ENCODE assay signal across 26 cellular contexts in the genomic region with DNA sequence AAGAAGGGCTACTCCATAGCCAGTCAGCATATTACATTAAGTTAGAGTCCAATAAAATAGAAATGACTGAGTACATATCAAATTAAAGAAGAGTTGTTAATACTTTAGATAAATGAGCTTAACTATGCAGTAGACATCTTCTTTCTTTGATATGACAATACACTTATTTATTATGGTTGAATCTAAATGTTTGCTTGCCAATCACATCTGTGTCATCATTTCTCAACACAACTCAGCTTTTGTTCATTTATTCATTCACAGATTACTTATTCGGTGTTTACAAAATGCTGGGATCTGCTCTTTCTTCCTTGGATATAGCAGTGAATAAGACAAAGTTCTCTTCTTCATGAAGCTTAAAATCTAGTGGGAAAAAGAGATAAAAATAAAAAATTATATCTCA.
"Had no signal": no experiment of that assay in that cellular context is flagged by ENCODE, and none has a peak within 500 bp of the region (broad histone marks: within the 10 kb centered on the region; RNA-seq: fewer than 3 reads in every experiment).

No MANE protein-coding gene starts in this region.

- H3K4me3 Mint-ChIP-seq: endodermal cell; naive thymus-derived CD4-positive, alpha-beta T cell; nephron; neural progenitor cell; stimulated activated effector memory CD8-positive, alpha-beta T cell treated with anti-CD3 and anti-CD28 coated beads, Interleukin-12 subunit alpha, Interleukin-12 subunit beta, amount 100 ng/mL, for 72 hours; type B pancreatic cell had no signal

- H3K27ac ChIP-seq: epithelial cell of prostate, neural progenitor cell, parathyroid adenoma, prostate gland, sigmoid colon, stomach, testis, tibial artery had no signal

- FAIRE-seq: colon, keratinocyte had no signal

- H3K36me3 Mint-ChIP-seq: naive thymus-derived CD4-positive, alpha-beta T cell; neural progenitor cell; stimulated activated effector memory CD8-positive, alpha-beta T cell treated with anti-CD3 and anti-CD28 coated beads, Interleukin-12 subunit alpha, Interleukin-12 subunit beta, amount 100 ng/mL, for 72 hours; type B pancreatic cell had no signal

- H3K27ac Mint-ChIP-seq: endodermal cell; naive thymus-derived CD4-positive, alpha-beta T cell; nephron; neural progenitor cell; stimulated activated effector memory CD8-positive, alpha-beta T cell treated with anti-CD3 and anti-CD28 coated beads, Interleukin-12 subunit alpha, Interleukin-12 subunit beta, amount 100 ng/mL, for 72 hours; type B pancreatic cell had no signal

- H3K4me1 Mint-ChIP-seq: endodermal cell; naive thymus-derived CD4-positive, alpha-beta T cell; neural progenitor cell; stimulated activated effector memory CD8-positive, alpha-beta T cell treated with anti-CD3 and anti-CD28 coated beads, Interleukin-12 subunit alpha, Interleukin-12 subunit beta, amount 100 ng/mL, for 72 hours had no signal

- H3K9me3 Mint-ChIP-seq: naive thymus-derived CD4-positive, alpha-beta T cell; stimulated activated effector memory CD8-positive, alpha-beta T cell treated with anti-CD3 and anti-CD28 coated beads, Interleukin-12 subunit alpha, Interleukin-12 subunit beta, amount 100 ng/mL, for 72 hours had no signal

- ATAC-seq: esophagus mucosa; left lobe of liver; naive thymus-derived CD4-positive, alpha-beta T cell; right cardiac atrium; stimulated activated effector memory CD8-positive, alpha-beta T cell treated with anti-CD3 and anti-CD28 coated beads, Interleukin-12 subunit alpha, Interleukin-12 subunit beta, amount 100 ng/mL, for 72 hours had no signal

- H3K27me3 Mint-ChIP-seq: naive thymus-derived CD4-positive, alpha-beta T cell; type B pancreatic cell had no signal

- DNase-seq: cerebellar nuclear complex; effector CD8-positive, alpha-beta T cell; endodermal cell; foreskin fibroblast; mesenchymal stem cell; midbrain; naive thymus-derived CD4-positive, alpha-beta T cell; right cardiac atrium; sigmoid colon; stimulated activated CD4-positive, alpha-beta T cell treated with anti-CD3 and anti-CD28 coated beads, Interleukin-2, amount 100 ng/mL, for 24 hours; stimulated activated CD4-positive, alpha-beta T cell treated with anti-CD3 and anti-CD28 coated beads, Interleukin-4, amount 100 ng/mL, for 24 hours; stimulated activated naive CD4-positive, alpha-beta T cell treated with Interleukin-2 at 50 U/mL for 16 hours; stomach; testis; tibial artery had no signal
